17 cellular contexts compared by ENCODE assay signal in genomic region chr14:81276699-81277069, GRCh38. TPM values are rescaled to one million over a fixed set of nuclear protein-coding genes. Genes with fewer than 3 reads are reported as not detected.
DNase-seq lines count a peak whose midpoint lies in the region; ATAC-seq and TF ChIP-seq lines count a peak whose summit lies in the region.
"Had no signal": no experiment of that assay in that cellular context is flagged by ENCODE, and none has a peak within 500 bp of the region (broad histone marks: within the 10 kb centered on the region; RNA-seq: fewer than 3 reads in every experiment).

No MANE protein-coding gene starts in this region.

- intact Hi-C loops in transverse colon (cut with DNase I; ENCODE audit: low total_unique reads), result no loop called here
- intact Hi-C loops in activated T-helper 2 cell treated with anti-CD3 and anti-CD28 coated beads, Interferon-gamma antibody, Interleukin-2, Interleukin-4, amounts not matched to agents 10 μg/mL and 5 μg/mL and 100 μg/mL, durations not matched to agents 14 hours and 24 hours and 36 hours (cut with micrococcal nuclease), result no loop called here
- intact Hi-C loops in vagina (cut with DNase I), result no loop called here

- H3K4me1 Mint-ChIP-seq in memory B cell, result peaks cover 12% of the 10 kb centered on the region
- no peaks in the 10 kb centered on the region for H3K4me1 Mint-ChIP-seq in activated T-helper 2 cell treated with anti-CD3 and anti-CD28 coated beads, Interferon-gamma antibody, Interleukin-2, Interleukin-4, amounts not matched to agents 10 μg/mL and 5 μg/mL and 100 μg/mL, durations not matched to agents 14 hours and 24 hours and 36 hours (ENCODE audit: low read depth)
- H3K4me1 Mint-ChIP-seq: activated naive CD8-positive, alpha-beta T cell treated with anti-CD3 and anti-CD28 coated beads for 36 hours had no signal

- H3K4me3 ChIP-seq in suprapubic skin, result no peak overlapping the region
- H3K4me3 ChIP-seq in transverse colon, result no peak overlapping the region
- no peak overlapping the region for H3K4me3 ChIP-seq in vagina
- H3K4me3 ChIP-seq: cardiac muscle cell, left lung, smooth muscle cell, stomach had no signal

- no peaks in the 10 kb centered on the region for H3K27me3 ChIP-seq in suprapubic skin
- no peaks in the 10 kb centered on the region for H3K27me3 ChIP-seq in transverse colon
- H3K27me3 ChIP-seq in vagina, result no peaks in the 10 kb centered on the region
- H3K27me3 ChIP-seq: cardiac muscle cell, left lung, stomach had no signal

- in situ Hi-C loops in transverse colon (cut with MboI; ENCODE audit: low pct_ligation_motif_present in 1 of 4, low pct_unique_long_range_greater_than_20kb in 1 of 4, low sequenced_read_pairs in 3 of 4), result loop anchor here in 2 of 4 donors (10.0 kb wide), 2 partner anchors 168 to 188 kb away; no protein-coding TSS in a partner anchor

- peaks cover 14% of the 10 kb centered on the region for H3K27me3 Mint-ChIP-seq in memory B cell
- peaks cover 8% of the 10 kb centered on the region for H3K27me3 Mint-ChIP-seq in activated T-helper 2 cell treated with anti-CD3 and anti-CD28 coated beads, Interferon-gamma antibody, Interleukin-2, Interleukin-4, amounts not matched to agents 10 μg/mL and 5 μg/mL and 100 μg/mL, durations not matched to agents 14 hours and 24 hours and 36 hours (ENCODE audit: low read depth)

- TF ChIP-seq POLR2A in suprapubic skin (IDR thresholded peaks at IDR 0.05) (no peak), transverse colon (IDR thresholded peaks at IDR 0.05) (no peak), vagina (IDR thresholded peaks at IDR 0.05) (no peak)

- no peak overlapping the region for H3K27ac Mint-ChIP-seq in memory B cell
- H3K27ac Mint-ChIP-seq in activated T-helper 2 cell treated with anti-CD3 and anti-CD28 coated beads, Interferon-gamma antibody, Interleukin-2, Interleukin-4, amounts not matched to agents 10 μg/mL and 5 μg/mL and 100 μg/mL, durations not matched to agents 14 hours and 24 hours and 36 hours, result no peak overlapping the region
- H3K27ac Mint-ChIP-seq: activated naive CD8-positive, alpha-beta T cell treated with anti-CD3 and anti-CD28 coated beads for 36 hours; activated T-cell treated with anti-CD3 and anti-CD28 coated beads, Interleukin-2, amount 50 U/mL, for 24 hours had no signal

- WGBS in suprapubic skin, result 78% methylated on average over 5 of the region's 5 CpGs
- 66 to 85% methylated on average over 5 of the region's 5 CpGs for WGBS in transverse colon (ENCODE audit: low coverage in 1 of 2), 2 donors

- H3K9me3 ChIP-seq in suprapubic skin, result no peaks in the 10 kb centered on the region
- H3K9me3 ChIP-seq in transverse colon, result no peaks in the 10 kb centered on the region
- H3K9me3 ChIP-seq in vagina, result no peaks in the 10 kb centered on the region
- H3K9me3 ChIP-seq: left lung, stomach had no signal

- TF ChIP-seq CTCF in suprapubic skin (IDR thresholded peaks at IDR 0.05), result no peak
- TF ChIP-seq CTCF in transverse colon (IDR thresholded peaks at IDR 0.05), result no peak
- no peak for TF ChIP-seq CTCF in vagina (IDR thresholded peaks at IDR 0.05)

- no peaks in the 10 kb centered on the region for H3K9me3 Mint-ChIP-seq in memory B cell
- no peaks in the 10 kb centered on the region for H3K9me3 Mint-ChIP-seq in activated T-helper 2 cell treated with anti-CD3 and anti-CD28 coated beads, Interferon-gamma antibody, Interleukin-2, Interleukin-4, amounts not matched to agents 10 μg/mL and 5 μg/mL and 100 μg/mL, durations not matched to agents 14 hours and 24 hours and 36 hours
- H3K9me3 Mint-ChIP-seq: activated naive CD8-positive, alpha-beta T cell treated with anti-CD3 and anti-CD28 coated beads for 36 hours; activated T-cell treated with anti-CD3 and anti-CD28 coated beads, Interleukin-2, amount 50 U/mL, for 24 hours had no signal

- no peak overlapping the region for H3K4me3 Mint-ChIP-seq in memory B cell
- no peak overlapping the region for H3K4me3 Mint-ChIP-seq in activated T-helper 2 cell treated with anti-CD3 and anti-CD28 coated beads, Interferon-gamma antibody, Interleukin-2, Interleukin-4, amounts not matched to agents 10 μg/mL and 5 μg/mL and 100 μg/mL, durations not matched to agents 14 hours and 24 hours and 36 hours (ENCODE audit: low read depth)
- H3K4me3 Mint-ChIP-seq: activated naive CD8-positive, alpha-beta T cell treated with anti-CD3 and anti-CD28 coated beads for 36 hours; activated T-cell treated with anti-CD3 and anti-CD28 coated beads, Interleukin-2, amount 50 U/mL, for 24 hours had no signal

- no peaks in the 10 kb centered on the region for H3K36me3 Mint-ChIP-seq in memory B cell
- no peaks in the 10 kb centered on the region for H3K36me3 Mint-ChIP-seq in activated T-helper 2 cell treated with anti-CD3 and anti-CD28 coated beads, Interferon-gamma antibody, Interleukin-2, Interleukin-4, amounts not matched to agents 10 μg/mL and 5 μg/mL and 100 μg/mL, durations not matched to agents 14 hours and 24 hours and 36 hours (ENCODE audit: low read depth)
- H3K36me3 Mint-ChIP-seq: activated naive CD8-positive, alpha-beta T cell treated with anti-CD3 and anti-CD28 coated beads for 36 hours had no signal

- H3K4me1 ChIP-seq in suprapubic skin (peaks cover 10% of the 10 kb centered on the region), transverse colon (no peaks in the 10 kb centered on the region), vagina (peaks cover 3% of the 10 kb centered on the region)
- H3K4me1 ChIP-seq: left lung, stomach had no signal

- TF ChIP-seq EP300 in suprapubic skin (IDR thresholded peaks at IDR 0.05), result no peak
- TF ChIP-seq EP300 in transverse colon (IDR thresholded peaks at IDR 0.05; ENCODE audit: low read depth), result no peak

- H3K36me3 ChIP-seq in suprapubic skin, result peaks cover 25% of the 10 kb centered on the region
- no peaks in the 10 kb centered on the region for H3K36me3 ChIP-seq in transverse colon
- no peaks in the 10 kb centered on the region for H3K36me3 ChIP-seq in vagina
- H3K36me3 ChIP-seq: cardiac muscle cell had no signal

- DNase-seq in memory B cell (ENCODE audit: low spot score in 2 of 2) (no peak), suprapubic skin (ENCODE audit: low spot score in 2 of 2) (no peak), transverse colon (no peak), vagina (ENCODE audit: extremely low spot score in 2 of 2) (no peak)
- no peak for DNase-seq in activated T-helper 2 cell treated with anti-CD3 and anti-CD28 coated beads, Interferon-gamma antibody, Interleukin-2, Interleukin-4, amounts not matched to agents 10 μg/mL and 5 μg/mL and 100 μg/mL, durations not matched to agents 14 hours and 24 hours and 36 hours (ENCODE audit: low spot score)
- DNase-seq: activated CD4-positive, alpha-beta T cell treated with anti-CD3 and anti-CD28 coated beads, Interleukin-2, amount 50 U/mL, for 4 hours; activated naive CD8-positive, alpha-beta T cell treated with anti-CD3 and anti-CD28 coated beads for 36 hours; activated T-cell treated with anti-CD3 and anti-CD28 coated beads, Interleukin-2, amount 50 U/mL, for 24 hours; effector CD8-positive, alpha-beta T cell; left lung; stomach had no signal

- ATAC-seq in GM18858 (IDR thresholded peaks at IDR 0.05; ENCODE audit: unreplicated experiment) (peak; percentile 70), GM19463 (IDR thresholded peaks at IDR 0.05; ENCODE audit: unreplicated experiment) (peak; percentile 36), HG03175 (IDR thresholded peaks at IDR 0.05; ENCODE audit: unreplicated experiment) (peak; percentile 68), memory B cell (ENCODE audit: low read depth) (peak; percentile 21)
- ATAC-seq: left lung had no signal

- H3K27ac ChIP-seq in suprapubic skin, result no peak overlapping the region
- H3K27ac ChIP-seq in transverse colon, result no peak overlapping the region
- H3K27ac ChIP-seq in vagina, result no peak overlapping the region
- H3K27ac ChIP-seq: cardiac muscle cell, KMS-11, left lung, stomach had no signal

RNA-seq across cellular contexts. Expression of gene GTF2A1, which starts 55.9 kb away (rescaled TPM):
- total RNA-seq in suprapubic skin (10 to 100 TPM; 27.7 to 50.0 (median 35.6) TPM), transverse colon (10 to 100 TPM; 10.5 to 48.0 (median 22.5) TPM), vagina (21.6 TPM)
- total RNA-seq in activated T-helper 2 cell treated with anti-CD3 and anti-CD28 coated beads, Interferon-gamma antibody, Interleukin-2, Interleukin-4, amounts not matched to agents 10 μg/mL and 5 μg/mL and 100 μg/mL, durations not matched to agents 14 hours and 24 hours and 36 hours, result 41.2 and 45.1 TPM in 2 replicates
